Comparison of ENCODE assay signal across 1 cellular context in genomic region chr7:26686448-26686981, GRCh38.
A peak's percentile ranks its signal among the peaks of the same experiment; 100 is the strongest.
TF ChIP-seq lines count a peak whose summit lies in the region.

No MANE protein-coding gene starts in this region.

TF ChIP-seq in HepG2, 621 proteins besides CTCF, POLR2A, EP300 and RAD21 (continued from another document):
- peak; percentile 41; the same call in 1 of the 2 replicates for TF ChIP-seq ARID5B (CRISPR knock-in tag; IDR thresholded peaks at IDR 0.05)
